In genomic region chr5:3948838-3949237, GRCh38 we compare ENCODE assay signal across 24 cellular contexts.
"Had no signal": no experiment of that assay in that cellular context is flagged by ENCODE, and none has a peak within 500 bp of the region (broad histone marks: within the 10 kb centered on the region; RNA-seq: fewer than 3 reads in every experiment).

No MANE protein-coding gene starts in this region.

- H3K4me3 Mint-ChIP-seq: dendritic cell treated with granulocyte-macrophage colony-stimulating factor and Interleukin-4, amounts not matched to agents 40 ng/mL and 50 ng/mL, for 4 days; effector memory CD8-positive, alpha-beta T cell; endodermal cell; mesothelial cell of epicardium; naive B cell had no signal

- H3K27ac Mint-ChIP-seq: dendritic cell treated with granulocyte-macrophage colony-stimulating factor and Interleukin-4, amounts not matched to agents 40 ng/mL and 50 ng/mL, for 4 days; effector memory CD8-positive, alpha-beta T cell; endodermal cell; mesothelial cell of epicardium had no signal

- H3K4me1 Mint-ChIP-seq: mesothelial cell of epicardium had no signal

- DNase-seq: colonic mucosa; cortex of kidney; effector CD8-positive, alpha-beta T cell; effector memory CD8-positive, alpha-beta T cell; endodermal cell; erythroblast; esophagus squamous epithelium; foreskin fibroblast; foreskin melanocyte; gastrocnemius medialis; glutamatergic neuron; head of caudate nucleus; heart right ventricle; hippocampal formation; left cardiac atrium; left lung; left ventricle myocardium superior; lower lobe of right lung; mesenchymal stem cell; mucosa of descending colon; naive B cell had no signal

- H3K36me3 Mint-ChIP-seq: mesothelial cell of epicardium, naive B cell had no signal

- H3K9me3 Mint-ChIP-seq: dendritic cell treated with granulocyte-macrophage colony-stimulating factor and Interleukin-4, amounts not matched to agents 40 ng/mL and 50 ng/mL, for 4 days had no signal

- ATAC-seq: effector memory CD8-positive, alpha-beta T cell; esophagus mucosa; gastrocnemius medialis; heart right ventricle; left cardiac atrium; left lung; left ventricle myocardium superior; lower lobe of right lung; mucosa of descending colon had no signal

- H3K27me3 Mint-ChIP-seq: dendritic cell treated with granulocyte-macrophage colony-stimulating factor and Interleukin-4, amounts not matched to agents 40 ng/mL and 50 ng/mL, for 4 days; effector memory CD8-positive, alpha-beta T cell; naive B cell had no signal
